In genomic region chr6:87590989-87591388, GRCh38 we compare ENCODE assay signal across 1 cellular context.
TF ChIP-seq lines count a peak whose summit lies in the region.

No MANE protein-coding gene starts in this region.

TF ChIP-seq in HepG2, 621 proteins besides CTCF, POLR2A, EP300 and RAD21:
- TF ChIP-seq ZNF567 (CRISPR knock-in tag; IDR thresholded peaks at IDR 0.05; ENCODE audit: borderline replicate concordance): no peak
- no peak for TF ChIP-seq ZSCAN9 (CRISPR knock-in tag; IDR thresholded peaks at IDR 0.05; ENCODE audit: borderline replicate concordance)
- TF ChIP-seq ARNTL (CRISPR knock-in tag; IDR thresholded peaks at IDR 0.05): no peak
- TF ChIP-seq ZEB1 (IDR thresholded peaks at IDR 0.05; ENCODE audit: insufficient replicate concordance, low read depth): no peak
- TF ChIP-seq ZNF766 (CRISPR knock-in tag; IDR thresholded peaks at IDR 0.05; ENCODE audit: borderline replicate concordance): no peak
- no peak for TF ChIP-seq ARID5B (CRISPR knock-in tag; IDR thresholded peaks at IDR 0.05)
- TF ChIP-seq REL (CRISPR knock-in tag; conservative IDR thresholded peaks at IDR 0.05): no peak
- TF ChIP-seq ETS1 (CRISPR knock-in tag; IDR thresholded peaks at IDR 0.05): no peak
- no peak for TF ChIP-seq HMGXB3 (CRISPR knock-in tag; IDR thresholded peaks at IDR 0.05; ENCODE audit: borderline replicate concordance)
- no peak for TF ChIP-seq ELF3 (CRISPR knock-in tag; IDR thresholded peaks at IDR 0.05)
- no peak for TF ChIP-seq ZNF33A (CRISPR knock-in tag; IDR thresholded peaks at IDR 0.05; ENCODE audit: borderline replicate concordance)
- no peak for TF ChIP-seq KLF13 (CRISPR knock-in tag; IDR thresholded peaks at IDR 0.05)
- no peak for TF ChIP-seq CBFB (CRISPR knock-in tag; IDR thresholded peaks at IDR 0.05)
- no peak for TF ChIP-seq GZF1 (CRISPR knock-in tag; IDR thresholded peaks at IDR 0.05)
- no peak for TF ChIP-seq DMAP1 (CRISPR knock-in tag; IDR thresholded peaks at IDR 0.05)
- no peak for TF ChIP-seq GPBP1L1 (CRISPR knock-in tag; IDR thresholded peaks at IDR 0.05)
- TF ChIP-seq NCOA5 (CRISPR knock-in tag; IDR thresholded peaks at IDR 0.05): no peak
- no peak for TF ChIP-seq ZNF598 (CRISPR knock-in tag; IDR thresholded peaks at IDR 0.05; ENCODE audit: borderline replicate concordance)
